ENCODE assay signal across 8 cellular contexts in genomic region chr11:1382831-1383607, GRCh38. TPM values are rescaled to one million over a fixed set of nuclear protein-coding genes. Genes with fewer than 3 reads are reported as not detected.
A peak's percentile ranks its signal among the peaks of the same experiment; 100 is the strongest.
DNase-seq lines count a peak whose midpoint lies in the region; TF ChIP-seq lines count a peak whose summit lies in the region.

No MANE protein-coding gene starts in this region.

- H3K4me3 ChIP-seq in WERI-Rb-1 (ENCODE audit: low read depth, low read length), result peak overlapping the region; percentile 45
- peak overlapping the region; percentile 33 to 56 (median 43) for H3K4me3 ChIP-seq in skin epidermis

- H3K36me3 Mint-ChIP-seq in immature natural killer cell, result no peaks in the 10 kb centered on the region

- DNase-seq in DMS79 (lab: John Stamatoyannopoulos, UW) (peak; percentile 16), HCEC 1CT (peak; percentile 27), NCI-H146 treated with DMSO at 0.1 percent for 48 hours (lab: John Stamatoyannopoulos, UW; ENCODE audit: unreplicated experiment) (peak; percentile 25), WERI-Rb-1 (peak; percentile 91), T47D (ENCODE audit: low read depth in 1 of 2, low spot score in 1 of 2) (peak; percentile 72 to 79), immature natural killer cell (peak; percentile 75 to 77 (median 77)), NK-92 (lab: John Stamatoyannopoulos, UW; ENCODE audit: unreplicated experiment) (no peak)

- TF ChIP-seq CTCF in WERI-Rb-1 (IDR thresholded peaks at IDR 0.05; ENCODE audit: low read depth, low read length), result 0 out of 2 replicates have a peak, but pooled peaks have one; percentile 1

- H3K4me3 Mint-ChIP-seq in immature natural killer cell, result peak overlapping the region; percentile 70 to 84 (median 81)

- H3K36me3 ChIP-seq in WERI-Rb-1, result no peaks in the 10 kb centered on the region

- no peaks in the 10 kb centered on the region for H3K27me3 ChIP-seq in WERI-Rb-1 (ENCODE audit: insufficient read depth, low read depth, severe bottlenecking)

- H3K4me1 Mint-ChIP-seq in immature natural killer cell, result peaks cover 0 to 7% of the 10 kb centered on the region in 2 donors

- in situ Hi-C loops in T47D (cut with HindIII; ENCODE audit: low pct_unique_long_range_greater_than_20kb, low sequenced_read_pairs), result no loop called here

- peaks cover 2 to 12% (median 5%) of the 10 kb centered on the region in 3 donors for H3K27me3 Mint-ChIP-seq in immature natural killer cell (ENCODE audit: low read depth in 3 of 3)

- no peaks in the 10 kb centered on the region for H3K9me3 Mint-ChIP-seq in immature natural killer cell

- H3K27ac ChIP-seq in WERI-Rb-1 (peak overlapping the region; percentile 90), skin epidermis (peak overlapping the region in 16 of 21 experiments; percentile 22 to 81 (median 62))

- no peaks in the 10 kb centered on the region for H3K9me3 ChIP-seq in WERI-Rb-1 (ENCODE audit: severe bottlenecking)

- peak overlapping the region; percentile 69 to 92 (median 84) for H3K27ac Mint-ChIP-seq in immature natural killer cell

RNA-seq across cellular contexts. Expression of gene BRSK2, which starts 6.7 kb away (rescaled TPM):
- under 1 TPM in 1 of 3 donors, not detected in 2; 0.12 TPM for polyA plus RNA-seq in immature natural killer cell
